In the genomic region with DNA sequence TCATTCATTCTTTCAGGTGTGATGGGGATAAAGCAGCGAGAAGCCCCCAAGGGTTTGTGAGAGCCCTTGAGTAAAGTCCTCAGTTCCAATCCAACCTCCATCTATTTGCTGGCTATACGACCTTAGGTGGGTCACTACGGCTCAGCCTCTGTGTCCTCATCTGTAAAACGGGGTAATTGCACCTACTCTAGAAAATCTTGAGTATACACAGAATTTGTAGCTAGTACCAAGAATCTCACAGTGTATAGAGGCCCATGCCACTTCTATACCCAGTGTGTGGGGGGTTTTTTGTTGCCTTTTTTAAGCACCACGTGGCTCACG, we compare ENCODE assay signal across 8 cellular contexts.
A peak's percentile ranks its signal among the peaks of the same experiment; 100 is the strongest.
DNase-seq lines count a peak whose midpoint lies in the region; ATAC-seq and TF ChIP-seq lines count a peak whose summit lies in the region.

No MANE protein-coding gene starts in this region.

- ATAC-seq in GM18502 (IDR thresholded peaks at IDR 0.05; ENCODE audit: poor library complexity, unreplicated experiment): peak; percentile 8

- TF ChIP-seq CTCF in KMS-11 (conservative IDR thresholded peaks at IDR 0.05; ENCODE audit: low read depth, low read length) (no peak), parathyroid adenoma (IDR thresholded peaks at IDR 0.05) (no peak)

- H4K20me1 ChIP-seq in KMS-11 (ENCODE audit: insufficient read depth): peaks cover 7% of the 10 kb centered on the region; the same call in 1 of the 2 replicates

- H3K4me3 ChIP-seq in KMS-11 (IDR thresholded peaks at IDR 0.05; ENCODE audit: insufficient read depth, low read depth, low read length): no peak overlapping the region
- H3K4me3 ChIP-seq in effector memory CD4-positive, alpha-beta T cell (ENCODE audit: insufficient read depth, low read depth, low read length, poor library complexity, severe bottlenecking): peak overlapping the region; percentile 98
- H3K4me3 ChIP-seq in parathyroid adenoma (ENCODE audit: low read depth, low read length): peak overlapping the region; percentile 93

- H3K27me3 ChIP-seq in KMS-11 (ENCODE audit: insufficient read depth, low read depth): no peaks in the 10 kb centered on the region
- no peaks in the 10 kb centered on the region for H3K27me3 ChIP-seq in effector memory CD4-positive, alpha-beta T cell (replicated peaks; ENCODE audit: control insufficient read depth, insufficient read depth, low read length, poor library complexity, severe bottlenecking)
- no peaks in the 10 kb centered on the region for H3K27me3 ChIP-seq in parathyroid adenoma (ENCODE audit: control insufficient read depth, insufficient read depth, low read length)

- no peak for DNase-seq in effector memory CD4-positive, alpha-beta T cell
- DNase-seq in NCI-H1436 (lab: John Stamatoyannopoulos, UW) (no peak), epidermal melanocyte (ENCODE audit: insufficient read length, low spot score) (no peak), midbrain (lab: John Stamatoyannopoulos, UW) (no peak), C1 segment of cervical spinal cord (lab: John Stamatoyannopoulos, UW) (no peak)

- no peaks in the 10 kb centered on the region for H3K9me3 ChIP-seq in effector memory CD4-positive, alpha-beta T cell (ENCODE audit: control insufficient read depth, low read length)
- no peaks in the 10 kb centered on the region for H3K9me3 ChIP-seq in parathyroid adenoma (ENCODE audit: control insufficient read depth, low read length)

- H3K79me2 ChIP-seq in KMS-11 (ENCODE audit: insufficient read depth, low read depth) (peaks cover 44% of the 10 kb centered on the region), parathyroid adenoma (peaks cover 6% of the 10 kb centered on the region)

- no peak overlapping the region; the same call in 1 of the 2 replicates for H3K9ac ChIP-seq in KMS-11
- H3K9ac ChIP-seq in parathyroid adenoma: no peak overlapping the region

- H2AFZ ChIP-seq in KMS-11 (ENCODE audit: low read depth) (peak overlapping the region; percentile 80; the same call in 1 of the 2 replicates), parathyroid adenoma (peak overlapping the region; percentile 90)

- H3K4me1 ChIP-seq in KMS-11 (ENCODE audit: low read depth, poor library complexity, severe bottlenecking) (peaks cover 69% of the 10 kb centered on the region), parathyroid adenoma (no peaks in the 10 kb centered on the region)
- peaks cover 16% of the 10 kb centered on the region for H3K4me1 ChIP-seq in effector memory CD4-positive, alpha-beta T cell (ENCODE audit: control insufficient read depth, insufficient read depth, low read length, poor library complexity, severe bottlenecking)

- no peaks in the 10 kb centered on the region for H3K36me3 ChIP-seq in KMS-11 (ENCODE audit: insufficient read depth)
- H3K36me3 ChIP-seq in effector memory CD4-positive, alpha-beta T cell (ENCODE audit: control insufficient read depth, insufficient read depth, low read length): peaks cover 6% of the 10 kb centered on the region
- H3K36me3 ChIP-seq in parathyroid adenoma (ENCODE audit: control insufficient read depth, insufficient read depth, low read length): no peaks in the 10 kb centered on the region

- H3K4me2 ChIP-seq in KMS-11 (peak overlapping the region; percentile 69), parathyroid adenoma (ENCODE audit: low read length) (peak overlapping the region; percentile 78)

- H3K27ac ChIP-seq in KMS-11: no peak overlapping the region
- peak overlapping the region; percentile 84 for H3K27ac ChIP-seq in effector memory CD4-positive, alpha-beta T cell (ENCODE audit: insufficient read depth, low read length, poor library complexity, severe bottlenecking)
- peak overlapping the region; percentile 70 for H3K27ac ChIP-seq in parathyroid adenoma
